8 cellular contexts compared by ENCODE assay signal in the genomic region with DNA sequence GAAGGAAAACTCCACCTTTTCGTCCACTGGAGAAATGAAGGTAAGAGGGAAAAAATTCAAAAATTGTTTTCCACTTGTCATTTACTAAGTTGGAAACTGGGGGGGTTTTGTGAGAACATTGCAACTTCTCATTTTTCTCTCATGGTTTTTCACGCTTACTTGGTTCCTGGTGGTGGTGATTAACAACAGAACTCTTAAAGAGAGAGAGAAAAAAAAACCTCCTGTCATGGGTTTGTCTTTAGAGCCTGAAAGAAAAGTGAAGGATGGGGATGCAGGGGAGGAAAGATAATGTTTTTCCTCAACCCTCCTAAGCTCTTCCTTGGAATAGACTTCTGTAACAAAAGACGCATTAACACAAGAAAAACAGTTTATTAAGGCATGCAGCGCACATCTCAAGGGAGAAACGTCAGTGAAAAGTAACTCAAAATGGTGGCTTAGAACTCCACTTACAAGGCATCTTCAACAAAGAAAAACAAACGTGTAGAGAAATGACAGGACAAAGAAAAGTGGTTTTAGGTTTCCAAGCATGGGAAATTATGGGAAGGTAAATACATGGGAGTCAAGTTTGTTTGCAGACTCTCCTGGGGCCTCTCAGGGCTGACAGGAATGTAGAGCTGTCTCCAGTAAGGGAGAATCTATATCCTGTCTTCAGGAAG.
DNase-seq lines count a peak whose midpoint lies in the region; ATAC-seq and TF ChIP-seq lines count a peak whose summit lies in the region.

No MANE protein-coding gene starts in this region.

- H3K27ac Mint-ChIP-seq in natural killer cell treated with Interleukin-12 subunit alpha and Interleukin-12 subunit beta and Interleukin-15 and Interleukin-18, amount 100 ng/mL, for 72 hours: peak overlapping the region; percentile 81 to 97
- H3K27ac Mint-ChIP-seq in MCF 10A (ENCODE audit: low read depth, unreplicated experiment): no peak overlapping the region

- intact Hi-C loops in MCF 10A (cut with micrococcal nuclease): no loop called here

- DNase-seq in NCI-H345 (lab: John Stamatoyannopoulos, UW) (peak; percentile 77), COR-L47 (lab: John Stamatoyannopoulos, UW) (no peak), MCF 10A (ENCODE audit: unreplicated experiment) (no peak)
- no peak for DNase-seq in natural killer cell treated with Interleukin-12 subunit alpha and Interleukin-12 subunit beta and Interleukin-15 and Interleukin-18, amount 100 ng/mL, for 72 hours (ENCODE audit: low spot score)
- DNase-seq in stimulated activated CD4-positive, alpha-beta T cell treated with anti-CD3 and anti-CD28 coated beads, Interleukin-2, amount 100 ng/mL, for 24 hours: no peak
- DNase-seq in activated CD8-positive, alpha-beta memory T cell treated with anti-CD3 and anti-CD28 coated beads for 24 hours: no peak

- CTCF ChIA-PET in MCF 10A (lab: Yijun Ruan, JAX): interaction anchor here (1.0 to 1.2 kb wide), 2 partner anchors 14 to 46 kb away, joined by 3 to 4 read pairs; no protein-coding TSS in a partner anchor

- H3K4me3 Mint-ChIP-seq in natural killer cell treated with Interleukin-12 subunit alpha and Interleukin-12 subunit beta and Interleukin-15 and Interleukin-18, amount 100 ng/mL, for 72 hours: peak overlapping the region; percentile 79
- H3K4me3 Mint-ChIP-seq in MCF 10A (ENCODE audit: unreplicated experiment): no peak overlapping the region

- peak; percentile 34 for ATAC-seq in GM18861 (IDR thresholded peaks at IDR 0.05; ENCODE audit: unreplicated experiment)
- peak; percentile 57 for ATAC-seq in HG02798 (IDR thresholded peaks at IDR 0.05; ENCODE audit: poor library complexity, unreplicated experiment)
- peak; percentile 46 to 77 for ATAC-seq in natural killer cell treated with Interleukin-12 subunit alpha and Interleukin-12 subunit beta and Interleukin-15 and Interleukin-18, amount 100 ng/mL, for 72 hours

- no peaks in the 10 kb centered on the region for H3K36me3 Mint-ChIP-seq in natural killer cell treated with Interleukin-12 subunit alpha and Interleukin-12 subunit beta and Interleukin-15 and Interleukin-18, amount 100 ng/mL, for 72 hours
- no peaks in the 10 kb centered on the region for H3K36me3 Mint-ChIP-seq in MCF 10A (ENCODE audit: insufficient read depth, unreplicated experiment)

- H3K4me1 Mint-ChIP-seq in natural killer cell treated with Interleukin-12 subunit alpha and Interleukin-12 subunit beta and Interleukin-15 and Interleukin-18, amount 100 ng/mL, for 72 hours (ENCODE audit: low read depth in 2 of 2): peaks cover 17 to 24% of the 10 kb centered on the region in 2 donors
- H3K4me1 Mint-ChIP-seq in MCF 10A (ENCODE audit: insufficient read depth, unreplicated experiment): no peaks in the 10 kb centered on the region

- POLR2A ChIA-PET in MCF 10A (lab: Yijun Ruan, JAX): interaction anchor here (1.2 to 1.3 kb wide), 2 partner anchors 10 to 24 kb away, joined by 4 to 8 read pairs; no protein-coding TSS in a partner anchor

- BruUV-seq in MCF 10A (replicated peaks; lab: Mats Ljungman, UMichigan): no TSS peak

- H3K27me3 Mint-ChIP-seq in natural killer cell treated with Interleukin-12 subunit alpha and Interleukin-12 subunit beta and Interleukin-15 and Interleukin-18, amount 100 ng/mL, for 72 hours: no peaks in the 10 kb centered on the region
- H3K27me3 Mint-ChIP-seq in MCF 10A (ENCODE audit: insufficient read depth, unreplicated experiment): no peaks in the 10 kb centered on the region

- TF ChIP-seq CTCF in MCF 10A (IDR thresholded peaks at IDR 0.05; ENCODE audit: unreplicated experiment): no peak

- H3K9me3 Mint-ChIP-seq in natural killer cell treated with Interleukin-12 subunit alpha and Interleukin-12 subunit beta and Interleukin-15 and Interleukin-18, amount 100 ng/mL, for 72 hours: peaks cover 2% of the 10 kb centered on the region
- no peaks in the 10 kb centered on the region for H3K9me3 Mint-ChIP-seq in MCF 10A (ENCODE audit: unreplicated experiment)
